Comparison of ENCODE assay signal across 14 cellular contexts in genomic region chr2:40658917-40659316, GRCh38.
A peak's percentile ranks its signal among the peaks of the same experiment; 100 is the strongest.
DNase-seq lines count a peak whose midpoint lies in the region; ATAC-seq and TF ChIP-seq lines count a peak whose summit lies in the region.
"Had no signal": no experiment of that assay in that cellular context is flagged by ENCODE, and none has a peak within 500 bp of the region (broad histone marks: within the 10 kb centered on the region; RNA-seq: fewer than 3 reads in every experiment).

No MANE protein-coding gene starts in this region.

- POLR2A ChIA-PET in IMR-90 (lab: Charles Lee; ENCODE audit: unreplicated experiment), result interaction anchor here (0.6 kb wide), 1 partner anchor 10 kb away, joined by 5 read pairs; no protein-coding TSS in a partner anchor
- POLR2A ChIA-PET in CD4-positive, alpha-beta T cell (lab: Charles Lee), result no interaction called here

- H3K4me1 Mint-ChIP-seq in CD4-positive, alpha-beta T cell (ENCODE audit: low read depth), result no peaks in the 10 kb centered on the region
- H3K4me1 Mint-ChIP-seq: immature natural killer cell had no signal

- H3K4me1 ChIP-seq in IMR-90 (ENCODE audit: control insufficient read depth, insufficient read depth, low read length) (no peaks in the 10 kb centered on the region), adrenal gland (replicated peaks in 1 of 2) (no peaks in the 10 kb centered on the region)
- H3K4me1 ChIP-seq: spleen had no signal

- no peak overlapping the region for H3K9ac ChIP-seq in IMR-90 (ENCODE audit: low read depth, low read length)

- no peak overlapping the region for H2BK120ac ChIP-seq in IMR-90 (ENCODE audit: low read depth, low read length)

- DNase-seq in AG10803 (ENCODE audit: low read depth) (peak; percentile 29), IMR-90 (peak; percentile 40), astrocyte of the spinal cord (ENCODE audit: low read depth, low spot score) (peak; percentile 39), islet precursor cell (peak; percentile 67), medulla oblongata (ENCODE audit: extremely low spot score) (no peak), adrenal gland (no peak)
- DNase-seq in CD4-positive, alpha-beta T cell, result no peak
- DNase-seq: C1 segment of cervical spinal cord, immature natural killer cell, KBM-7, RPMI8226, spleen had no signal

- H2AK9ac ChIP-seq in IMR-90 (replicated peaks; ENCODE audit: low read depth, low read length, poor library complexity), result no peak overlapping the region

- H3K9me1 ChIP-seq in IMR-90 (ENCODE audit: insufficient read depth, low read length), result no peaks in the 10 kb centered on the region

- no peak overlapping the region for H3K4me2 ChIP-seq in IMR-90 (ENCODE audit: low read depth, low read length)

- ATAC-seq in IMR-90 (ENCODE audit: low read depth), result peak; percentile 76
- ATAC-seq in HG02938 (IDR thresholded peaks at IDR 0.05; ENCODE audit: unreplicated experiment), result no peak
- ATAC-seq in CD4-positive, alpha-beta T cell (ENCODE audit: poor library complexity), result no peak

- no peak overlapping the region for H3K4ac ChIP-seq in IMR-90 (ENCODE audit: low read depth, low read length)

- H3K56ac ChIP-seq in IMR-90 (ENCODE audit: extremely low read depth, insufficient read depth, low read length), result no peak overlapping the region

- no peak for TF ChIP-seq RAD21 in IMR-90 (IDR thresholded peaks at IDR 0.05; ENCODE audit: low read length)

- H4K91ac ChIP-seq in IMR-90 (ENCODE audit: insufficient read depth, low read depth, low read length), result no peak overlapping the region

- H3K9me3 ChIP-seq in IMR-90 (ENCODE audit: control insufficient read depth, insufficient read depth, low read length), result no peaks in the 10 kb centered on the region
- no peaks in the 10 kb centered on the region for H3K9me3 ChIP-seq in adrenal gland (replicated peaks in 1 of 3)
- H3K9me3 ChIP-seq in CD4-positive, alpha-beta T cell (ENCODE audit: control insufficient read depth, low read length), result no peaks in the 10 kb centered on the region
- H3K9me3 ChIP-seq: spleen had no signal

- H2AK5ac ChIP-seq in IMR-90 (ENCODE audit: low read depth, low read length), result no peak overlapping the region

- H4K8ac ChIP-seq in IMR-90 (ENCODE audit: low read depth in 2 of 2, low read length in 2 of 2), result no peak overlapping the region

- no peaks in the 10 kb centered on the region for H3K36me3 ChIP-seq in IMR-90 (ENCODE audit: control insufficient read depth, insufficient read depth, low read length)
- H3K36me3 ChIP-seq in adrenal gland (replicated peaks in 1 of 2), result no peaks in the 10 kb centered on the region
- H3K36me3 ChIP-seq: spleen had no signal

- in situ Hi-C loops in IMR-90 (cut with MboI; ENCODE audit: low sequenced_read_pairs), result no loop called here
- in situ Hi-C loops in astrocyte of the spinal cord (cut with HindIII; ENCODE audit: low sequenced_read_pairs), result no loop called here

- H3K27me3 Mint-ChIP-seq in CD4-positive, alpha-beta T cell, result no peaks in the 10 kb centered on the region

- WGBS in IMR-90 (ENCODE audit: extremely low coverage in 2 of 2, insufficient read length in 1 of 2), 2 experiments, result no CpG with 5 or more reads among the region's 1 CpG
- WGBS in adrenal gland, 4 donors, result 19 to 45% (median 25%) methylated on average over 1 of the region's 1 CpG

- no peak overlapping the region for H4K5ac ChIP-seq in IMR-90 (ENCODE audit: low read depth, low read length)

- H2BK5ac ChIP-seq in IMR-90 (ENCODE audit: low read depth, low read length, poor library complexity, severe bottlenecking), result no peak overlapping the region

- no peak overlapping the region for H2BK20ac ChIP-seq in IMR-90 (ENCODE audit: low read depth, low read length)

- no peak overlapping the region for H3K18ac ChIP-seq in IMR-90 (ENCODE audit: low read depth, low read length)

- no peak overlapping the region for H2BK15ac ChIP-seq in IMR-90 (ENCODE audit: low read depth, low read length)

- no TSS peak for BruUV-seq in IMR-90 (replicated peaks; lab: Mats Ljungman, UMichigan)

- intact Hi-C loops in IMR-90 (cut with micrococcal nuclease), result no loop called here
- intact Hi-C loops in adrenal gland (cut with DNase I), result no loop called here
- intact Hi-C loops in CD4-positive, alpha-beta T cell (cut with DNase I, micrococcal nuclease), result no loop called here

- H3K36me3 Mint-ChIP-seq in CD4-positive, alpha-beta T cell (ENCODE audit: low read depth), result no peaks in the 10 kb centered on the region
- H3K36me3 Mint-ChIP-seq: immature natural killer cell had no signal

- CTCF ChIA-PET in IMR-90 (lab: Yijun Ruan, JAX), result interaction anchor here (0.6 kb wide), 1 partner anchor 381 kb away, joined by 3 read pairs; no protein-coding TSS in a partner anchor
- CTCF ChIA-PET in CD4-positive, alpha-beta T cell (lab: Charles Lee), result no interaction called here

- no peak overlapping the region for H3K27ac Mint-ChIP-seq in CD4-positive, alpha-beta T cell
- H3K27ac Mint-ChIP-seq: immature natural killer cell had no signal

- TF ChIP-seq POLR2A in IMR-90 (IDR thresholded peaks at IDR 0.05; ENCODE audit: low read depth, low read length), result no peak
- no peak for TF ChIP-seq POLR2A in adrenal gland (IDR thresholded peaks at IDR 0.05)

- no peak overlapping the region for H2AFZ ChIP-seq in IMR-90 (replicated peaks; ENCODE audit: low read length, poor library complexity)

- no peaks in the 10 kb centered on the region for H3K9me3 Mint-ChIP-seq in CD4-positive, alpha-beta T cell

- no peaks in the 10 kb centered on the region for H4K20me1 ChIP-seq in IMR-90 (ENCODE audit: insufficient read depth, low read length)

- no peak overlapping the region for H3K4me3 Mint-ChIP-seq in CD4-positive, alpha-beta T cell
- H3K4me3 Mint-ChIP-seq: immature natural killer cell had no signal

- H3K27ac ChIP-seq in IMR-90 (ENCODE audit: insufficient read depth, low read length), result no peak overlapping the region
- H3K27ac ChIP-seq in adrenal gland, result no peak overlapping the region
- no peak overlapping the region for H3K27ac ChIP-seq in CD4-positive, alpha-beta T cell (ENCODE audit: low read depth, low read length)
- H3K27ac ChIP-seq: epithelial cell of prostate, spleen had no signal

- TF ChIP-seq CTCF in AG10803 (conservative IDR thresholded peaks at IDR 0.05; ENCODE audit: low read length) (no peak), IMR-90 (conservative IDR thresholded peaks at IDR 0.05; ENCODE audit: low read depth, low read length) (no peak), astrocyte of the spinal cord (IDR thresholded peaks at IDR 0.05; ENCODE audit: low read depth, low read length) (no peak), adrenal gland (IDR thresholded peaks at IDR 0.05) (no peak)
- TF ChIP-seq CTCF in CD4-positive, alpha-beta T cell (IDR thresholded peaks at IDR 0.05), result no peak

- no peak overlapping the region for H3K23ac ChIP-seq in IMR-90 (ENCODE audit: low read depth, low read length)

- H3K27me3 ChIP-seq in IMR-90 (ENCODE audit: control insufficient read depth, insufficient read depth, low read length), result no peaks in the 10 kb centered on the region
- H3K27me3 ChIP-seq in adrenal gland, result no peaks in the 10 kb centered on the region
- no peaks in the 10 kb centered on the region for H3K27me3 ChIP-seq in CD4-positive, alpha-beta T cell (ENCODE audit: control insufficient read depth, insufficient read depth, low read length)
- H3K27me3 ChIP-seq: spleen had no signal

- no peak overlapping the region for H3K14ac ChIP-seq in IMR-90 (replicated peaks; ENCODE audit: low read depth, low read length)

- no peaks in the 10 kb centered on the region for H3K79me1 ChIP-seq in IMR-90 (ENCODE audit: low read depth in 1 of 2, low read length in 2 of 2)

- dilution Hi-C loops in IMR-90 (cut with HindIII; ENCODE audit: low sequenced_read_pairs, unreplicated experiment), result no loop called here

- H3K4me3 ChIP-seq in AG10803 (ENCODE audit: low read length), result no peak overlapping the region
- H3K4me3 ChIP-seq in IMR-90 (ENCODE audit: insufficient read depth, low read depth, low read length), result no peak overlapping the region
- no peak overlapping the region for H3K4me3 ChIP-seq in astrocyte of the spinal cord (ENCODE audit: low read depth, low read length)
- no peak overlapping the region for H3K4me3 ChIP-seq in adrenal gland
- H3K4me3 ChIP-seq: spleen had no signal

TF ChIP-seq in IMR-90, 13 proteins besides CTCF, POLR2A, EP300 and RAD21:
- TF ChIP-seq NFE2L2 (IDR thresholded peaks at IDR 0.05; ENCODE audit: low read depth, low read length) (no peak), FOS (IDR thresholded peaks at IDR 0.05; ENCODE audit: low read depth, low read length) (no peak)

Comparison
In these comparisons a context has a peak if more than half of its experiments do, and no peak if none do; other contexts are left out.
1. DNase-seq: peak in AG10803 (single experiment), IMR-90 (single experiment), astrocyte of the spinal cord (single experiment) and islet precursor cell (single experiment); none in medulla oblongata (single experiment), adrenal gland (0 of 7) and CD4-positive, alpha-beta T cell (0 of 10).